ENCODE assay signal across 1 cellular context in the genomic region with DNA sequence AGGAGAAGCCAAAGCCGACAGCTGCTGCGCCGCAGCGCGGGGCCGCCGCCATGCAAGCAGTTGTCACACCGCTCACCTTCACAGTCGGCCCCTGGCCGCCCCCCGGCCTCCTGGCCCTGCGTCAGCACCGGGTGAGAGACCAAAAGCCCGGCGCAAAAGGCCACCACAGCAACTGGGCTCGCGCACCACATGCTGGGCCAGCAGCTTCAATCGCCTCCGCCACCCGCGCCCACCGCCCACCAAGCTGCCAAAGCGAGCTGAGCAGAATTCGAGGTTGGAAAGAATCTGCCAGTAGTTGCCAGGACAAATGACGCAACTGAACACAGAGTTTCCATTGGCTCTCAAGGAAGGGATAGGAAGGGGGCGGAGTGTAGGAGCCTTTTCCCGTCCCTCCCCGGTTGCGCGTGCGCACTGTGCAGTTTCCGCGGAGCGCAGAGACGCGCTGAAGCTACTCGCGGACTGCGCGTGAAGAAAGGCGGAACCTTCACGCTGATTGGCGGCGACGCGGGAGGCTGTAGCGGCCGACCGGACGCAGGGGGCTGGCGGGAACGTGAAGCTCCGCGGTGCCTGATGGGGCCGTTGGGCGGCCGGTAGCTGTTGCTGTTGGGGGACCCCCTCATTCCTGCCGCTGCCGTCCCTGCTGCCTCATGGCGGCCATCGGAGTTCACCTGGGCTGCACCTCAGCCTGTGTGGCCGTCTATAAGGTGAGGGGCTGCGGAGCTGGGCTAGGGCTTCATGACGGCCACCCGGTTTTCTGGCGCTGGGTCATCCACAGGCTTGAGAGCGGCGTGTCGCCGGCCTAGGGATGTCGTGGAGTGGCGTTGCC.
TF ChIP-seq lines count a peak whose summit lies in the region.

A gene (minus strand): TSS at position 282 of the 826 bp plus-strand sequence. CDS start 91 bp downstream, at position 191.
A gene with protein sequence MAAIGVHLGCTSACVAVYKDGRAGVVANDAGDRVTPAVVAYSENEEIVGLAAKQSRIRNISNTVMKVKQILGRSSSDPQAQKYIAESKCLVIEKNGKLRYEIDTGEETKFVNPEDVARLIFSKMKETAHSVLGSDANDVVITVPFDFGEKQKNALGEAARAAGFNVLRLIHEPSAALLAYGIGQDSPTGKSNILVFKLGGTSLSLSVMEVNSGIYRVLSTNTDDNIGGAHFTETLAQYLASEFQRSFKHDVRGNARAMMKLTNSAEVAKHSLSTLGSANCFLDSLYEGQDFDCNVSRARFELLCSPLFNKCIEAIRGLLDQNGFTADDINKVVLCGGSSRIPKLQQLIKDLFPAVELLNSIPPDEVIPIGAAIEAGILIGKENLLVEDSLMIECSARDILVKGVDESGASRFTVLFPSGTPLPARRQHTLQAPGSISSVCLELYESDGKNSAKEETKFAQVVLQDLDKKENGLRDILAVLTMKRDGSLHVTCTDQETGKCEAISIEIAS (plus strand): TSS at position 551 of the 826 bp plus-strand sequence. CDS start 97 bp downstream, at position 648.
A gene with protein sequence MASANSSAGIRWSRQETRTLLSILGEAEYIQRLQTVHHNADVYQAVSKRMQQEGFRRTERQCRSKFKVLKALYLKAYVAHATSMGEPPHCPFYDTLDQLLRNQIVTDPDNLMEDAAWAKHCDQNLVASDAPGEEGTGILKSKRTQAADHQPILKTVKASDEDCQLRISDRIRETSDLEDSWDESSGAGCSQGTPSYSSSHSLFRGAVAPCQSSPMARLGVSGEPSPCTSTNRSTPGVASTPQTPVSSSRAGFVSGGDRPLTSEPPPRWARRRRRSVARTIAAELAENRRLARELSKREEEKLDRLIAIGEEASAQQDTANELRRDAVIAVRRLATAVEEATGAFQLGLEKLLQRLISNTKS (plus strand): TSS at position 551 of the 826 bp plus-strand sequence. CDS start 3,979 bp downstream, outside the sequence.

TF ChIP-seq in HepG2, 621 proteins besides CTCF, POLR2A, EP300 and RAD21 (continued from another document and continues in another):
- TF ChIP-seq, protein P1, sequence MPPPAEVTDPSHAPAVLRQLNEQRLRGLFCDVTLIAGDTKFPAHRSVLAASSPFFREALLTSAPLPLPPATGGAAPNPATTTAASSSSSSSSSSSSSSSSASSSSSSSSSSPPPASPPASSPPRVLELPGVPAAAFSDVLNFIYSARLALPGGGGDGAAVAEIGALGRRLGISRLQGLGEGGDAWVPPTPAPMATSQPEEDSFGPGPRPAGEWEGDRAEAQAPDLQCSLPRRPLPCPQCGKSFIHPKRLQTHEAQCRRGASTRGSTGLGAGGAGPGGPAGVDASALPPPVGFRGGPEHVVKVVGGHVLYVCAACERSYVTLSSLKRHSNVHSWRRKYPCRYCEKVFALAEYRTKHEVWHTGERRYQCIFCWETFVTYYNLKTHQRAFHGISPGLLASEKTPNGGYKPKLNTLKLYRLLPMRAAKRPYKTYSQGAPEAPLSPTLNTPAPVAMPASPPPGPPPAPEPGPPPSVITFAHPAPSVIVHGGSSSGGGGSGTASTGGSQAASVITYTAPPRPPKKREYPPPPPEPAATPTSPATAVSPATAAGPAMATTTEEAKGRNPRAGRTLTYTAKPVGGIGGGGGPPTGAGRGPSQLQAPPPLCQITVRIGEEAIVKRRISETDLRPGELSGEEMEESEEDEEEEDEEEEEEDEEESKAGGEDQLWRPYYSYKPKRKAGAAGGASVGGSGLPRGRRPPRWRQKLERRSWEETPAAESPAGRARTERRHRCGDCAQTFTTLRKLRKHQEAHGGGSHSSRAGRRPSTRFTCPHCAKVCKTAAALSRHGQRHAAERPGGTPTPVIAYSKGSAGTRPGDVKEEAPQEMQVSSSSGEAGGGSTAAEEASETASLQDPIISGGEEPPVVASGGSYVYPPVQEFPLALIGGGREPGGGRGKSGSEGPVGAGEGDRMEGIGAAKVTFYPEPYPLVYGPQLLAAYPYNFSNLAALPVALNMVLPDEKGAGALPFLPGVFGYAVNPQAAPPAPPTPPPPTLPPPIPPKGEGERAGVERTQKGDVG (CRISPR knock-in tag; IDR thresholded peaks at IDR 0.05; ENCODE audit: borderline replicate concordance): 0 out of 2 replicates have a peak, but pooled peaks have one; percentile 44
- TF ChIP-seq ZNF605 (CRISPR knock-in tag; IDR thresholded peaks at IDR 0.05) (peak; percentile 83), MAZ (IDR thresholded peaks at IDR 0.05; ENCODE audit: borderline replicate concordance, low read depth, low read length) (peak; percentile 39; the same call in 1 of the 2 replicates), MAZ (CRISPR knock-in tag; IDR thresholded peaks at IDR 0.05; ENCODE audit: low read depth) (peak; percentile 76; the same call in 1 of the 2 replicates), KDM5A (IDR thresholded peaks at IDR 0.05; ENCODE audit: borderline replicate concordance, low read length) (peak; percentile 18), MXI1 (IDR thresholded peaks at IDR 0.05; ENCODE audit: borderline replicate concordance, low read depth, low read length) (peak; percentile 59; the same call in 1 of the 3 replicates), KLF6 (CRISPR knock-in tag; IDR thresholded peaks at IDR 0.05) (peak; percentile 39; the same call in 1 of the 2 replicates), EED (CRISPR knock-in tag; IDR thresholded peaks at IDR 0.05) (peak; percentile 30; the same call in 1 of the 2 replicates), ZNF589 (CRISPR knock-in tag; conservative IDR thresholded peaks at IDR 0.05) (0 out of 2 replicates have a peak, but pooled peaks have one; percentile 73), ERF (CRISPR knock-in tag; IDR thresholded peaks at IDR 0.05) (peak; percentile 47), SIN3A (IDR thresholded peaks at IDR 0.05; ENCODE audit: borderline replicate concordance, low read depth, low read length) (peak; percentile 92), ZNF274 (CRISPR knock-in tag; IDR thresholded peaks at IDR 0.05) (peak; percentile 82; the same call in 1 of the 2 replicates), TARDBP (CRISPR knock-in tag; IDR thresholded peaks at IDR 0.05) (peak; percentile 17), U2AF2 (IDR thresholded peaks at IDR 0.05; ENCODE audit: low read depth, low read length) (no peak), ZNF724P (CRISPR knock-in tag; IDR thresholded peaks at IDR 0.05; ENCODE audit: borderline replicate concordance) (0 out of 2 replicates have a peak, but pooled peaks have one; percentile 49), NFKBIZ (CRISPR knock-in tag; IDR thresholded peaks at IDR 0.05) (0 out of 2 replicates have a peak, but pooled peaks have one; percentile 14), NCOA1 (CRISPR knock-in tag; IDR thresholded peaks at IDR 0.05) (0 out of 2 replicates have a peak, but pooled peaks have one; percentile 17), SP4 (CRISPR knock-in tag; IDR thresholded peaks at IDR 0.05) (peak; percentile 86), KAT2B (IDR thresholded peaks at IDR 0.05; ENCODE audit: borderline replicate concordance, low read depth, low read length) (no peak), FOXK1 (CRISPR knock-in tag; IDR thresholded peaks at IDR 0.05; ENCODE audit: borderline replicate concordance, low read depth) (peak; percentile 67; the same call in 1 of the 2 replicates), ZMYM4 (CRISPR knock-in tag; IDR thresholded peaks at IDR 0.05) (peak; percentile 58; the same call in 1 of the 2 replicates), ZNF331 (CRISPR knock-in tag; IDR thresholded peaks at IDR 0.05) (peak; percentile 40; the same call in 1 of the 2 replicates), AHR (CRISPR knock-in tag; IDR thresholded peaks at IDR 0.05) (no peak), ELF1 (CRISPR knock-in tag; IDR thresholded peaks at IDR 0.05) (peak; percentile 85), ZNF558 (CRISPR knock-in tag; IDR thresholded peaks at IDR 0.05; ENCODE audit: borderline replicate concordance) (peak; percentile 73; the same call in 1 of the 2 replicates), ZNF850 (CRISPR knock-in tag; conservative IDR thresholded peaks at IDR 0.05) (0 out of 2 replicates have a peak, but pooled peaks have one; percentile 12), PHF20 (CRISPR knock-in tag; IDR thresholded peaks at IDR 0.05) (peak; percentile 79), BRCA1 (CRISPR knock-in tag; IDR thresholded peaks at IDR 0.05) (0 out of 2 replicates have a peak, but pooled peaks have one; percentile 85), ZNF430 (CRISPR knock-in tag; IDR thresholded peaks at IDR 0.05) (peak; percentile 68; the same call in 1 of the 2 replicates)
- TF ChIP-seq, protein P2, sequence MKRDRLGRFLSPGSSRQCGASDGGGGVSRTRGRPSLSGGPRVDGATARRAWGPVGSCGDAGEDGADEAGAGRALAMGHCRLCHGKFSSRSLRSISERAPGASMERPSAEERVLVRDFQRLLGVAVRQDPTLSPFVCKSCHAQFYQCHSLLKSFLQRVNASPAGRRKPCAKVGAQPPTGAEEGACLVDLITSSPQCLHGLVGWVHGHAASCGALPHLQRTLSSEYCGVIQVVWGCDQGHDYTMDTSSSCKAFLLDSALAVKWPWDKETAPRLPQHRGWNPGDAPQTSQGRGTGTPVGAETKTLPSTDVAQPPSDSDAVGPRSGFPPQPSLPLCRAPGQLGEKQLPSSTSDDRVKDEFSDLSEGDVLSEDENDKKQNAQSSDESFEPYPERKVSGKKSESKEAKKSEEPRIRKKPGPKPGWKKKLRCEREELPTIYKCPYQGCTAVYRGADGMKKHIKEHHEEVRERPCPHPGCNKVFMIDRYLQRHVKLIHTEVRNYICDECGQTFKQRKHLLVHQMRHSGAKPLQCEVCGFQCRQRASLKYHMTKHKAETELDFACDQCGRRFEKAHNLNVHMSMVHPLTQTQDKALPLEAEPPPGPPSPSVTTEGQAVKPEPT (CRISPR knock-in tag; IDR thresholded peaks at IDR 0.05; ENCODE audit: low read depth): 0 out of 2 replicates have a peak, but pooled peaks have one; percentile 13
- TF ChIP-seq, protein P3, sequence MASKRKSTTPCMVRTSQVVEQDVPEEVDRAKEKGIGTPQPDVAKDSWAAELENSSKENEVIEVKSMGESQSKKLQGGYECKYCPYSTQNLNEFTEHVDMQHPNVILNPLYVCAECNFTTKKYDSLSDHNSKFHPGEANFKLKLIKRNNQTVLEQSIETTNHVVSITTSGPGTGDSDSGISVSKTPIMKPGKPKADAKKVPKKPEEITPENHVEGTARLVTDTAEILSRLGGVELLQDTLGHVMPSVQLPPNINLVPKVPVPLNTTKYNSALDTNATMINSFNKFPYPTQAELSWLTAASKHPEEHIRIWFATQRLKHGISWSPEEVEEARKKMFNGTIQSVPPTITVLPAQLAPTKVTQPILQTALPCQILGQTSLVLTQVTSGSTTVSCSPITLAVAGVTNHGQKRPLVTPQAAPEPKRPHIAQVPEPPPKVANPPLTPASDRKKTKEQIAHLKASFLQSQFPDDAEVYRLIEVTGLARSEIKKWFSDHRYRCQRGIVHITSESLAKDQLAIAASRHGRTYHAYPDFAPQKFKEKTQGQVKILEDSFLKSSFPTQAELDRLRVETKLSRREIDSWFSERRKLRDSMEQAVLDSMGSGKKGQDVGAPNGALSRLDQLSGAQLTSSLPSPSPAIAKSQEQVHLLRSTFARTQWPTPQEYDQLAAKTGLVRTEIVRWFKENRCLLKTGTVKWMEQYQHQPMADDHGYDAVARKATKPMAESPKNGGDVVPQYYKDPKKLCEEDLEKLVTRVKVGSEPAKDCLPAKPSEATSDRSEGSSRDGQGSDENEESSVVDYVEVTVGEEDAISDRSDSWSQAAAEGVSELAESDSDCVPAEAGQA (IDR thresholded peaks at IDR 0.05; ENCODE audit: low read depth): peak; percentile 26; the same call in 1 of the 2 replicates
- TF ChIP-seq, protein P3 (CRISPR knock-in tag; IDR thresholded peaks at IDR 0.05; ENCODE audit: borderline replicate concordance): no peak
- TF ChIP-seq, protein P4, sequence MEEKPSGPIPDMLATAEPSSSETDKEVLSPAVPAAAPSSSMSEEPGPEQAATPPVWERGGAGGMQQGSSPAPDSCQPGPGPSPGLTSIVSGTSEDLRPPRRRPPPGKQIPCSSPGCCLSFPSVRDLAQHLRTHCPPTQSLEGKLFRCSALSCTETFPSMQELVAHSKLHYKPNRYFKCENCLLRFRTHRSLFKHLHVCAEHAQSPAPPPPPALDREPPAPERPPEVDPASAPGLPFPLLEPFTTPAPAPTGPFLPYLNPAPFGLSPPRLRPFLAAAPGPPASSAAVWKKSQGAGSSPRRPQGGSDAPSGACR (CRISPR knock-in tag; IDR thresholded peaks at IDR 0.05): no peak
- TF ChIP-seq, protein P5, sequence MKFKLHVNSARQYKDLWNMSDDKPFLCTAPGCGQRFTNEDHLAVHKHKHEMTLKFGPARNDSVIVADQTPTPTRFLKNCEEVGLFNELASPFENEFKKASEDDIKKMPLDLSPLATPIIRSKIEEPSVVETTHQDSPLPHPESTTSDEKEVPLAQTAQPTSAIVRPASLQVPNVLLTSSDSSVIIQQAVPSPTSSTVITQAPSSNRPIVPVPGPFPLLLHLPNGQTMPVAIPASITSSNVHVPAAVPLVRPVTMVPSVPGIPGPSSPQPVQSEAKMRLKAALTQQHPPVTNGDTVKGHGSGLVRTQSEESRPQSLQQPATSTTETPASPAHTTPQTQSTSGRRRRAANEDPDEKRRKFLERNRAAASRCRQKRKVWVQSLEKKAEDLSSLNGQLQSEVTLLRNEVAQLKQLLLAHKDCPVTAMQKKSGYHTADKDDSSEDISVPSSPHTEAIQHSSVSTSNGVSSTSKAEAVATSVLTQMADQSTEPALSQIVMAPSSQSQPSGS (CRISPR knock-in tag; IDR thresholded peaks at IDR 0.05): 0 out of 2 replicates have a peak, but pooled peaks have one; percentile 30
- TF ChIP-seq, protein P6, sequence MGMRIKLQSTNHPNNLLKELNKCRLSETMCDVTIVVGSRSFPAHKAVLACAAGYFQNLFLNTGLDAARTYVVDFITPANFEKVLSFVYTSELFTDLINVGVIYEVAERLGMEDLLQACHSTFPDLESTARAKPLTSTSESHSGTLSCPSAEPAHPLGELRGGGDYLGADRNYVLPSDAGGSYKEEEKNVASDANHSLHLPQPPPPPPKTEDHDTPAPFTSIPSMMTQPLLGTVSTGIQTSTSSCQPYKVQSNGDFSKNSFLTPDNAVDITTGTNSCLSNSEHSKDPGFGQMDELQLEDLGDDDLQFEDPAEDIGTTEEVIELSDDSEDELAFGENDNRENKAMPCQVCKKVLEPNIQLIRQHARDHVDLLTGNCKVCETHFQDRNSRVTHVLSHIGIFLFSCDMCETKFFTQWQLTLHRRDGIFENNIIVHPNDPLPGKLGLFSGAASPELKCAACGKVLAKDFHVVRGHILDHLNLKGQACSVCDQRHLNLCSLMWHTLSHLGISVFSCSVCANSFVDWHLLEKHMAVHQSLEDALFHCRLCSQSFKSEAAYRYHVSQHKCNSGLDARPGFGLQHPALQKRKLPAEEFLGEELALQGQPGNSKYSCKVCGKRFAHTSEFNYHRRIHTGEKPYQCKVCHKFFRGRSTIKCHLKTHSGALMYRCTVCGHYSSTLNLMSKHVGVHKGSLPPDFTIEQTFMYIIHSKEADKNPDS (CRISPR knock-in tag; IDR thresholded peaks at IDR 0.05): no peak
